ENCODE assay signal across 2 cellular contexts in the genomic region with DNA sequence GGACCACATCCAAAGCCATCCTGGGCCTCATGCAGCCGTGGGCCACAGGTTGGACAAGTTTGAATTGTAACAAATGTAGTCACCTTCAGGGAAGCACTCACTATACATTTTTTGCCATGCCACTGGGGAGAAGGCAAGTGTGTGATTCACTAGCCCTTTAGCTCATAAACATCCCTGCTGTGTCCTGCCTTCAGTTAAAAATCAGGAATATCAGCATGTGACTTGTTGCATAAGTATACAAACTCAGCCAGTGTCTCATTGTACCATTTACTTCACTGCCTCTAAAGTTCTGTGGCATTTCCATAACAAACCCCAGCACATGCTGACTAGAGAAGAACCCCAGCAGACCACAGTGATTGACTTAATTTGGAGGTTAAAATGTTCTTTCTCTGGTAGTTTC.
TF ChIP-seq lines count a peak whose summit lies in the region.

No MANE protein-coding gene starts in this region.

TF ChIP-seq in Ishikawa, 13 proteins besides CTCF, POLR2A, EP300 and RAD21:
- TF ChIP-seq EGR1 (IDR thresholded peaks at IDR 0.05) = no peak
- TF ChIP-seq TAF1 (IDR thresholded peaks at IDR 0.05; ENCODE audit: low read depth) = no peak
- TF ChIP-seq CREB1 (IDR thresholded peaks at IDR 0.05; ENCODE audit: low read depth) = no peak
- TF ChIP-seq, protein P1, sequence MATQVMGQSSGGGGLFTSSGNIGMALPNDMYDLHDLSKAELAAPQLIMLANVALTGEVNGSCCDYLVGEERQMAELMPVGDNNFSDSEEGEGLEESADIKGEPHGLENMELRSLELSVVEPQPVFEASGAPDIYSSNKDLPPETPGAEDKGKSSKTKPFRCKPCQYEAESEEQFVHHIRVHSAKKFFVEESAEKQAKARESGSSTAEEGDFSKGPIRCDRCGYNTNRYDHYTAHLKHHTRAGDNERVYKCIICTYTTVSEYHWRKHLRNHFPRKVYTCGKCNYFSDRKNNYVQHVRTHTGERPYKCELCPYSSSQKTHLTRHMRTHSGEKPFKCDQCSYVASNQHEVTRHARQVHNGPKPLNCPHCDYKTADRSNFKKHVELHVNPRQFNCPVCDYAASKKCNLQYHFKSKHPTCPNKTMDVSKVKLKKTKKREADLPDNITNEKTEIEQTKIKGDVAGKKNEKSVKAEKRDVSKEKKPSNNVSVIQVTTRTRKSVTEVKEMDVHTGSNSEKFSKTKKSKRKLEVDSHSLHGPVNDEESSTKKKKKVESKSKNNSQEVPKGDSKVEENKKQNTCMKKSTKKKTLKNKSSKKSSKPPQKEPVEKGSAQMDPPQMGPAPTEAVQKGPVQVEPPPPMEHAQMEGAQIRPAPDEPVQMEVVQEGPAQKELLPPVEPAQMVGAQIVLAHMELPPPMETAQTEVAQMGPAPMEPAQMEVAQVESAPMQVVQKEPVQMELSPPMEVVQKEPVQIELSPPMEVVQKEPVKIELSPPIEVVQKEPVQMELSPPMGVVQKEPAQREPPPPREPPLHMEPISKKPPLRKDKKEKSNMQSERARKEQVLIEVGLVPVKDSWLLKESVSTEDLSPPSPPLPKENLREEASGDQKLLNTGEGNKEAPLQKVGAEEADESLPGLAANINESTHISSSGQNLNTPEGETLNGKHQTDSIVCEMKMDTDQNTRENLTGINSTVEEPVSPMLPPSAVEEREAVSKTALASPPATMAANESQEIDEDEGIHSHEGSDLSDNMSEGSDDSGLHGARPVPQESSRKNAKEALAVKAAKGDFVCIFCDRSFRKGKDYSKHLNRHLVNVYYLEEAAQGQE (IDR thresholded peaks at IDR 0.05; ENCODE audit: low read depth) = no peak
- TF ChIP-seq, protein P2, sequence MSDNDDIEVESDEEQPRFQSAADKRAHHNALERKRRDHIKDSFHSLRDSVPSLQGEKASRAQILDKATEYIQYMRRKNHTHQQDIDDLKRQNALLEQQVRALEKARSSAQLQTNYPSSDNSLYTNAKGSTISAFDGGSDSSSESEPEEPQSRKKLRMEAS (IDR thresholded peaks at IDR 0.05) = peak; percentile 28; the same call in 1 of the 2 replicates
- peak; percentile 26; the same call in 1 of the 2 replicates for TF ChIP-seq FOXM1 (IDR thresholded peaks at IDR 0.05; ENCODE audit: borderline replicate concordance, low read depth)

TF ChIP-seq in H1, 55 proteins besides CTCF, POLR2A, EP300 and RAD21:
- TF ChIP-seq SRF (IDR thresholded peaks at IDR 0.05; ENCODE audit: low read depth, low read length) = no peak
- TF ChIP-seq RBBP5 (IDR thresholded peaks at IDR 0.05; ENCODE audit: borderline replicate concordance, low read depth, low read length) = no peak
- peak; percentile 50; the same call in 1 of the 2 replicates for TF ChIP-seq POU5F1 (IDR thresholded peaks at IDR 0.05; ENCODE audit: low read depth, low read length)
- TF ChIP-seq SAP30 (IDR thresholded peaks at IDR 0.05; ENCODE audit: insufficient read depth, insufficient replicate concordance, low read length) = no peak
- no peak for TF ChIP-seq SP1 (IDR thresholded peaks at IDR 0.05; ENCODE audit: low read depth, low read length)
- TF ChIP-seq CREB1 (IDR thresholded peaks at IDR 0.05) = no peak
- no peak for TF ChIP-seq SP4 (IDR thresholded peaks at IDR 0.05; ENCODE audit: low read length)
- TF ChIP-seq ZNF274 (IDR thresholded peaks at IDR 0.05; ENCODE audit: borderline replicate concordance, extremely low read depth, low read length) = no peak
- TF ChIP-seq CHD1 (IDR thresholded peaks at IDR 0.05; ENCODE audit: low read depth, low read length) = no peak
- TF ChIP-seq SIX5 (IDR thresholded peaks at IDR 0.05; ENCODE audit: low read depth, low read length) = no peak
- no peak for TF ChIP-seq TBP (IDR thresholded peaks at IDR 0.05; ENCODE audit: low read depth, low read length)
- TF ChIP-seq MAFK (IDR thresholded peaks at IDR 0.05; ENCODE audit: low read depth, low read length) = no peak
- no peak for TF ChIP-seq CTBP2 (IDR thresholded peaks at IDR 0.05; ENCODE audit: borderline replicate concordance, insufficient read depth, insufficient read length, low read length)
- TF ChIP-seq TAF1 (IDR thresholded peaks at IDR 0.05; ENCODE audit: low read depth, low read length) = no peak
- no peak for TF ChIP-seq CBX5 (IDR thresholded peaks at IDR 0.05; ENCODE audit: low read depth, low read length)
- peak; percentile 76 for TF ChIP-seq NANOG (IDR thresholded peaks at IDR 0.05; ENCODE audit: insufficient read depth, low read depth, low read length, poor library complexity, severe bottlenecking)
- peak; percentile 80 for TF ChIP-seq CHD7 (IDR thresholded peaks at IDR 0.05; ENCODE audit: insufficient replicate concordance, low read length)
- TF ChIP-seq KDM5A (IDR thresholded peaks at IDR 0.05; ENCODE audit: low read length) = no peak
- TF ChIP-seq GABPA (IDR thresholded peaks at IDR 0.05; ENCODE audit: borderline replicate concordance, insufficient read depth, low read length) = no peak
- no peak for TF ChIP-seq CBX8 (IDR thresholded peaks at IDR 0.05; ENCODE audit: borderline replicate concordance, low read depth, low read length)
- no peak for TF ChIP-seq ASH2L (IDR thresholded peaks at IDR 0.05; ENCODE audit: low read length)
- TF ChIP-seq E2F6 (IDR thresholded peaks at IDR 0.05) = 0 out of 2 replicates have a peak, but pooled peaks have one; percentile 13
- TF ChIP-seq HDAC2 (IDR thresholded peaks at IDR 0.05; ENCODE audit: borderline replicate concordance in 1 of 2, low read depth in 2 of 2, low read length in 2 of 2) = peak in 1 of 2 experiments; percentile 78; a peak in 1 of 4 replicates
- TF ChIP-seq JUND (IDR thresholded peaks at IDR 0.05; ENCODE audit: low read length) = no peak
- TF ChIP-seq BRCA1 (IDR thresholded peaks at IDR 0.05; ENCODE audit: low read depth, low read length) = no peak
- TF ChIP-seq RFX5 (IDR thresholded peaks at IDR 0.05; ENCODE audit: borderline replicate concordance, low read depth, low read length) = no peak
- no peak for TF ChIP-seq SIRT6 (IDR thresholded peaks at IDR 0.05; ENCODE audit: low read length)
- no peak for TF ChIP-seq TCF12 (IDR thresholded peaks at IDR 0.05; ENCODE audit: low read depth, low read length)
- TF ChIP-seq BCL11A (IDR thresholded peaks at IDR 0.05; ENCODE audit: low read depth in 2 of 2, low read length in 2 of 2) = no peak
- no peak for TF ChIP-seq TAF7 (optimal IDR thresholded peaks at IDR 0.05; ENCODE audit: borderline replicate concordance, low read depth, low read length)
- TF ChIP-seq ATF2 (IDR thresholded peaks at IDR 0.05; ENCODE audit: low read length) = no peak
- TF ChIP-seq NRF1 (IDR thresholded peaks at IDR 0.05; ENCODE audit: low read depth, low read length) = no peak
- TF ChIP-seq, protein P3, sequence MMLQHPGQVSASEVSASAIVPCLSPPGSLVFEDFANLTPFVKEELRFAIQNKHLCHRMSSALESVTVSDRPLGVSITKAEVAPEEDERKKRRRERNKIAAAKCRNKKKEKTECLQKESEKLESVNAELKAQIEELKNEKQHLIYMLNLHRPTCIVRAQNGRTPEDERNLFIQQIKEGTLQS (IDR thresholded peaks at IDR 0.05; ENCODE audit: insufficient read depth, low read depth, low read length) = no peak
- TF ChIP-seq PHF8 (conservative IDR thresholded peaks at IDR 0.05; ENCODE audit: low read depth, low read length) = no peak
- TF ChIP-seq EGR1 (IDR thresholded peaks at IDR 0.05; ENCODE audit: borderline replicate concordance, low read depth, low read length) = no peak
- no peak for TF ChIP-seq HDAC6 (IDR thresholded peaks at IDR 0.05; ENCODE audit: low read depth, low read length)
- TF ChIP-seq, protein P2 (IDR thresholded peaks at IDR 0.05) = peak; percentile 78
- TF ChIP-seq USF2 (IDR thresholded peaks at IDR 0.05; ENCODE audit: low read length) = no peak
- TF ChIP-seq KDM1A (IDR thresholded peaks at IDR 0.05; ENCODE audit: borderline replicate concordance, low read length) = no peak
- no peak for TF ChIP-seq TEAD4 (IDR thresholded peaks at IDR 0.05; ENCODE audit: low read depth, low read length)
- TF ChIP-seq RXRA (IDR thresholded peaks at IDR 0.05; ENCODE audit: insufficient read depth, low read depth, low read length) = no peak
- TF ChIP-seq FOSL1 (IDR thresholded peaks at IDR 0.05; ENCODE audit: insufficient read depth, low read depth, low read length) = no peak
